1 cellular context compared by ENCODE assay signal in genomic region chr3:157201648-157202278, GRCh38.
TF ChIP-seq lines count a peak whose summit lies in the region.

No MANE protein-coding gene starts in this region.

TF ChIP-seq in GM23338, 12 proteins besides CTCF, POLR2A, EP300 and RAD21 (continued from another document):
- TF ChIP-seq, protein P1, sequence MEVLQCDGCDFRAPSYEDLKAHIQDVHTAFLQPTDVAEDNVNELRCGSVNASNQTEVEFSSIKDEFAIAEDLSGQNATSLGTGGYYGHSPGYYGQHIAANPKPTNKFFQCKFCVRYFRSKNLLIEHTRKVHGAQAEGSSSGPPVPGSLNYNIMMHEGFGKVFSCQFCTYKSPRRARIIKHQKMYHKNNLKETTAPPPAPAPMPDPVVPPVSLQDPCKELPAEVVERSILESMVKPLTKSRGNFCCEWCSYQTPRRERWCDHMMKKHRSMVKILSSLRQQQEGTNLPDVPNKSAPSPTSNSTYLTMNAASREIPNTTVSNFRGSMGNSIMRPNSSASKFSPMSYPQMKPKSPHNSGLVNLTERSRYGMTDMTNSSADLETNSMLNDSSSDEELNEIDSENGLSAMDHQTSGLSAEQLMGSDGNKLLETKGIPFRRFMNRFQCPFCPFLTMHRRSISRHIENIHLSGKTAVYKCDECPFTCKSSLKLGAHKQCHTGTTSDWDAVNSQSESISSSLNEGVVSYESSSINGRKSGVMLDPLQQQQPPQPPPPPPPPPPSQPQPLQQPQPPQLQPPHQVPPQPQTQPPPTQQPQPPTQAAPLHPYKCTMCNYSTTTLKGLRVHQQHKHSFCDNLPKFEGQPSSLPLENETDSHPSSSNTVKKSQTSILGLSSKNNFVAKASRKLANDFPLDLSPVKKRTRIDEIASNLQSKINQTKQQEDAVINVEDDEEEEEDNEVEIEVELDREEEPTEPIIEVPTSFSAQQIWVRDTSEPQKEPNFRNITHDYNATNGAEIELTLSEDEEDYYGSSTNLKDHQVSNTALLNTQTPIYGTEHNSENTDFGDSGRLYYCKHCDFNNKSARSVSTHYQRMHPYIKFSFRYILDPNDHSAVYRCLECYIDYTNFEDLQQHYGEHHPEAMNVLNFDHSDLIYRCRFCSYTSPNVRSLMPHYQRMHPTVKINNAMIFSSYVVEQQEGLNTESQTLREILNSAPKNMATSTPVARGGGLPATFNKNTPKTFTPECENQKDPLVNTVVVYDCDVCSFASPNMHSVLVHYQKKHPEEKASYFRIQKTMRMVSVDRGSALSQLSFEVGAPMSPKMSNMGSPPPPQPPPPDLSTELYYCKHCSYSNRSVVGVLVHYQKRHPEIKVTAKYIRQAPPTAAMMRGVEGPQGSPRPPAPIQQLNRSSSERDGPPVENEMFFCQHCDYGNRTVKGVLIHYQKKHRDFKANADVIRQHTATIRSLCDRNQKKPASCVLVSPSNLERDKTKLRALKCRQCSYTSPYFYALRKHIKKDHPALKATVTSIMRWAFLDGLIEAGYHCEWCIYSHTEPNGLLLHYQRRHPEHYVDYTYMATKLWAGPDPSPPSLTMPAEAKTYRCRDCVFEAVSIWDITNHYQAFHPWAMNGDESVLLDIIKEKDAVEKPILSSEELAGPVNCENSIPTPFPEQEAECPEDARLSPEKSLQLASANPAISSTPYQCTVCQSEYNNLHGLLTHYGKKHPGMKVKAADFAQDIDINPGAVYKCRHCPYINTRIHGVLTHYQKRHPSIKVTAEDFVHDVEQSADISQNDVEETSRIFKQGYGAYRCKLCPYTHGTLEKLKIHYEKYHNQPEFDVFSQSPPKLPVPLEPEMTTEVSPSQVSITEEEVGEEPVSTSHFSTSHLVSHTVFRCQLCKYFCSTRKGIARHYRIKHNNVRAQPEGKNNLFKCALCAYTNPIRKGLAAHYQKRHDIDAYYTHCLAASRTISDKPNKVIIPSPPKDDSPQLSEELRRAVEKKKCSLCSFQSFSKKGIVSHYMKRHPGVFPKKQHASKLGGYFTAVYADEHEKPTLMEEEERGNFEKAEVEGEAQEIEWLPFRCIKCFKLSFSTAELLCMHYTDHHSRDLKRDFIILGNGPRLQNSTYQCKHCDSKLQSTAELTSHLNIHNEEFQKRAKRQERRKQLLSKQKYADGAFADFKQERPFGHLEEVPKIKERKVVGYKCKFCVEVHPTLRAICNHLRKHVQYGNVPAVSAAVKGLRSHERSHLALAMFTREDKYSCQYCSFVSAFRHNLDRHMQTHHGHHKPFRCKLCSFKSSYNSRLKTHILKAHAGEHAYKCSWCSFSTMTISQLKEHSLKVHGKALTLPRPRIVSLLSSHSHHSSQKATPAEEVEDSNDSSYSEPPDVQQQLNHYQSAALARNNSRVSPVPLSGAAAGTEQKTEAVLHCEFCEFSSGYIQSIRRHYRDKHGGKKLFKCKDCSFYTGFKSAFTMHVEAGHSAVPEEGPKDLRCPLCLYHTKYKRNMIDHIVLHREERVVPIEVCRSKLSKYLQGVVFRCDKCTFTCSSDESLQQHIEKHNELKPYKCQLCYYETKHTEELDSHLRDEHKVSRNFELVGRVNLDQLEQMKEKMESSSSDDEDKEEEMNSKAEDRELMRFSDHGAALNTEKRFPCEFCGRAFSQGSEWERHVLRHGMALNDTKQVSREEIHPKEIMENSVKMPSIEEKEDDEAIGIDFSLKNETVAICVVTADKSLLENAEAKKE (CRISPR knock-in tag; IDR thresholded peaks at IDR 0.05): no peak
- TF ChIP-seq EZH2 (IDR thresholded peaks at IDR 0.05; ENCODE audit: low read depth, unreplicated experiment) (no peak), CREB1 (CRISPR knock-in tag; IDR thresholded peaks at IDR 0.05; ENCODE audit: low read depth) (no peak), POLR2AphosphoS5 (IDR thresholded peaks at IDR 0.05; ENCODE audit: low read depth) (no peak), ZNF331 (CRISPR knock-in tag; IDR thresholded peaks at IDR 0.05; ENCODE audit: low read depth) (no peak), EZH2phosphoT487 (IDR thresholded peaks at IDR 0.05; ENCODE audit: unreplicated experiment) (no peak), JUNB (IDR thresholded peaks at IDR 0.05; ENCODE audit: unreplicated experiment) (no peak), ZNF114 (CRISPR knock-in tag; IDR thresholded peaks at IDR 0.05) (no peak), NANOG (IDR thresholded peaks at IDR 0.05; ENCODE audit: borderline replicate concordance) (no peak)
- TF ChIP-seq, protein P2, sequence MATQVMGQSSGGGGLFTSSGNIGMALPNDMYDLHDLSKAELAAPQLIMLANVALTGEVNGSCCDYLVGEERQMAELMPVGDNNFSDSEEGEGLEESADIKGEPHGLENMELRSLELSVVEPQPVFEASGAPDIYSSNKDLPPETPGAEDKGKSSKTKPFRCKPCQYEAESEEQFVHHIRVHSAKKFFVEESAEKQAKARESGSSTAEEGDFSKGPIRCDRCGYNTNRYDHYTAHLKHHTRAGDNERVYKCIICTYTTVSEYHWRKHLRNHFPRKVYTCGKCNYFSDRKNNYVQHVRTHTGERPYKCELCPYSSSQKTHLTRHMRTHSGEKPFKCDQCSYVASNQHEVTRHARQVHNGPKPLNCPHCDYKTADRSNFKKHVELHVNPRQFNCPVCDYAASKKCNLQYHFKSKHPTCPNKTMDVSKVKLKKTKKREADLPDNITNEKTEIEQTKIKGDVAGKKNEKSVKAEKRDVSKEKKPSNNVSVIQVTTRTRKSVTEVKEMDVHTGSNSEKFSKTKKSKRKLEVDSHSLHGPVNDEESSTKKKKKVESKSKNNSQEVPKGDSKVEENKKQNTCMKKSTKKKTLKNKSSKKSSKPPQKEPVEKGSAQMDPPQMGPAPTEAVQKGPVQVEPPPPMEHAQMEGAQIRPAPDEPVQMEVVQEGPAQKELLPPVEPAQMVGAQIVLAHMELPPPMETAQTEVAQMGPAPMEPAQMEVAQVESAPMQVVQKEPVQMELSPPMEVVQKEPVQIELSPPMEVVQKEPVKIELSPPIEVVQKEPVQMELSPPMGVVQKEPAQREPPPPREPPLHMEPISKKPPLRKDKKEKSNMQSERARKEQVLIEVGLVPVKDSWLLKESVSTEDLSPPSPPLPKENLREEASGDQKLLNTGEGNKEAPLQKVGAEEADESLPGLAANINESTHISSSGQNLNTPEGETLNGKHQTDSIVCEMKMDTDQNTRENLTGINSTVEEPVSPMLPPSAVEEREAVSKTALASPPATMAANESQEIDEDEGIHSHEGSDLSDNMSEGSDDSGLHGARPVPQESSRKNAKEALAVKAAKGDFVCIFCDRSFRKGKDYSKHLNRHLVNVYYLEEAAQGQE (IDR thresholded peaks at IDR 0.05; ENCODE audit: unreplicated experiment): no peak
- TF ChIP-seq, protein P3, sequence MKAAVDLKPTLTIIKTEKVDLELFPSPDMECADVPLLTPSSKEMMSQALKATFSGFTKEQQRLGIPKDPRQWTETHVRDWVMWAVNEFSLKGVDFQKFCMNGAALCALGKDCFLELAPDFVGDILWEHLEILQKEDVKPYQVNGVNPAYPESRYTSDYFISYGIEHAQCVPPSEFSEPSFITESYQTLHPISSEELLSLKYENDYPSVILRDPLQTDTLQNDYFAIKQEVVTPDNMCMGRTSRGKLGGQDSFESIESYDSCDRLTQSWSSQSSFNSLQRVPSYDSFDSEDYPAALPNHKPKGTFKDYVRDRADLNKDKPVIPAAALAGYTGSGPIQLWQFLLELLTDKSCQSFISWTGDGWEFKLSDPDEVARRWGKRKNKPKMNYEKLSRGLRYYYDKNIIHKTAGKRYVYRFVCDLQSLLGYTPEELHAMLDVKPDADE (IDR thresholded peaks at IDR 0.05): no peak
